Comparison of ENCODE assay signal across 12 cellular contexts in the genomic region with DNA sequence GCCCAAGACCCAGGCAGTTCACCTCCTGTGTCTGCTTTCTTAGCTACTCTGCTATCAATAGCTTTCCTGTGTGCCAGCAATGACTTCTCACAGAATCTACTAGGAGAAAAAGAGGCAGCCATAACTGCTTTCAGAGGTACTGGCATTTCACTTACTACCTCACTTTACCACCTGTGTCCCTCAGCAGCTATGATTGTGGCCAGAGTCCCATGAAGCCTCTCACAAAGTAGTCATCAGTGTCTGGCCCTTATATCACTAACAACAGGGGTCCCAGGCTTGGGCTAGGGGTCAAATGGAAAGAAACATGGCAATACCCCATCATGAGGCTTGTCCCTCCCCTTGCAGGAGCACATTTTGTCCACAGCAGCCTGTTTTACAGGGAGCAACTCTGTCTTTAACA.
DNase-seq lines count a peak whose midpoint lies in the region; ATAC-seq and TF ChIP-seq lines count a peak whose summit lies in the region.
"Had no signal": no experiment of that assay in that cellular context is flagged by ENCODE, and none has a peak within 500 bp of the region (broad histone marks: within the 10 kb centered on the region; RNA-seq: fewer than 3 reads in every experiment).

No MANE protein-coding gene starts in this region.

- H3K9ac ChIP-seq in BLaER1, result no peak overlapping the region
- no peak overlapping the region for H3K9ac ChIP-seq in Loucy (ENCODE audit: low read depth, low read length, poor library complexity, severe bottlenecking)
- H3K9ac ChIP-seq in subcutaneous abdominal adipose tissue (ENCODE audit: low read length in 5 of 5), result peak overlapping the region in 1 of 5 donors; percentile 19
- H3K9ac ChIP-seq in colonic mucosa (ENCODE audit: low read depth in 2 of 2, low read length in 2 of 2), result no peak overlapping the region

- no peak for ATAC-seq in left lobe of liver

- in situ Hi-C loops in brain microvascular endothelial cell (cut with HindIII; ENCODE audit: low pct_ligation_motif_present, low sequenced_read_pairs), result no loop called here

- H3K9me3 ChIP-seq in BLaER1, result 0 out of 2 replicates have a peak, but pooled peaks cover 3% of the 10 kb centered on the region
- no peaks in the 10 kb centered on the region for H3K9me3 ChIP-seq in Loucy (ENCODE audit: insufficient read depth, low read depth, low read length)
- H3K9me3 ChIP-seq in subcutaneous abdominal adipose tissue (ENCODE audit: control insufficient read depth in 5 of 5, low read length in 5 of 5), result no peaks in the 10 kb centered on the region
- H3K9me3 ChIP-seq in colonic mucosa, result no peaks in the 10 kb centered on the region

- H2AFZ ChIP-seq in Loucy (ENCODE audit: low read length), result peak overlapping the region; percentile 52; the same call in 1 of the 2 replicates

- no peak for TF ChIP-seq CTCF in Loucy (conservative IDR thresholded peaks at IDR 0.05; ENCODE audit: low read length)
- TF ChIP-seq CTCF in brain microvascular endothelial cell (IDR thresholded peaks at IDR 0.05; ENCODE audit: low read depth, low read length, missing control alignments), result no peak
- TF ChIP-seq CTCF in colonic mucosa (IDR thresholded peaks at IDR 0.05), result no peak

- H3F3A ChIP-seq in Loucy (ENCODE audit: low read depth), result no peaks in the 10 kb centered on the region

- DNase-seq in left lobe of liver (ENCODE audit: low spot score), result peak; percentile 22
- no peak for DNase-seq in brain microvascular endothelial cell
- no peak for DNase-seq in colonic mucosa
- no peak for DNase-seq in medulla oblongata (ENCODE audit: extremely low spot score)
- DNase-seq: KG1, MM.1S, NCI-H1105, NCI-H1694 treated with DMSO at 0.1 percent for 48 hours, NCI-H345 had no signal

- H3K4me3 ChIP-seq in BLaER1 (no peak overlapping the region), Loucy (ENCODE audit: low read length, poor library complexity, severe bottlenecking) (no peak overlapping the region), subcutaneous abdominal adipose tissue (ENCODE audit: low read depth in 1 of 5, low read length in 5 of 5) (no peak overlapping the region), brain microvascular endothelial cell (ENCODE audit: low read depth, low read length) (no peak overlapping the region), colonic mucosa (no peak overlapping the region)

- H3K79me2 ChIP-seq in Loucy (ENCODE audit: insufficient read depth, low read length), result no peaks in the 10 kb centered on the region

- H3K4me2 ChIP-seq in BLaER1 (peak overlapping the region; percentile 29), Loucy (ENCODE audit: low read depth, low read length, poor library complexity, severe bottlenecking) (no peak overlapping the region)

- no peaks in the 10 kb centered on the region for H3K9me2 ChIP-seq in Loucy (replicated peaks; ENCODE audit: low read depth, low read length)

- no peak overlapping the region for H3K27ac ChIP-seq in BLaER1
- peak overlapping the region; percentile 92 for H3K27ac ChIP-seq in subcutaneous abdominal adipose tissue (ENCODE audit: low read depth, low read length)
- H3K27ac ChIP-seq in brain microvascular endothelial cell, result no peak overlapping the region
- no peak overlapping the region for H3K27ac ChIP-seq in colonic mucosa

- peaks cover 18% of the 10 kb centered on the region for H3K4me1 ChIP-seq in BLaER1
- peaks cover 43% of the 10 kb centered on the region for H3K4me1 ChIP-seq in Loucy (ENCODE audit: insufficient read depth, low read length, poor library complexity, severe bottlenecking)
- peaks cover 14 to 72% (median 69%) of the 10 kb centered on the region in 5 donors for H3K4me1 ChIP-seq in subcutaneous abdominal adipose tissue (ENCODE audit: control insufficient read depth in 5 of 5, insufficient read depth in 5 of 5, low read length in 5 of 5)
- no peaks in the 10 kb centered on the region for H3K4me1 ChIP-seq in colonic mucosa

- no peaks in the 10 kb centered on the region for H3K36me3 ChIP-seq in BLaER1
- H3K36me3 ChIP-seq in Loucy (ENCODE audit: insufficient read depth, low read length), result no peaks in the 10 kb centered on the region
- no peaks in the 10 kb centered on the region for H3K36me3 ChIP-seq in subcutaneous abdominal adipose tissue (ENCODE audit: control insufficient read depth in 5 of 5, insufficient read depth in 5 of 5, low read length in 5 of 5)
- no peaks in the 10 kb centered on the region for H3K36me3 ChIP-seq in brain microvascular endothelial cell (replicated peaks)
- no peaks in the 10 kb centered on the region for H3K36me3 ChIP-seq in colonic mucosa

- H4K20me1 ChIP-seq in BLaER1, result no peaks in the 10 kb centered on the region
- no peaks in the 10 kb centered on the region for H4K20me1 ChIP-seq in Loucy (ENCODE audit: insufficient read depth, low read length, poor library complexity, severe bottlenecking)

- H3K27me3 ChIP-seq in BLaER1 (no peaks in the 10 kb centered on the region), Loucy (ENCODE audit: insufficient read depth, low read length, poor library complexity, severe bottlenecking) (no peaks in the 10 kb centered on the region), subcutaneous abdominal adipose tissue (ENCODE audit: control insufficient read depth in 5 of 5, insufficient read depth in 4 of 5, low read length in 5 of 5) (no peaks in the 10 kb centered on the region), brain microvascular endothelial cell (replicated peaks) (no peaks in the 10 kb centered on the region), colonic mucosa (no peaks in the 10 kb centered on the region)

- intact Hi-C loops in colonic mucosa (cut with DNase I), result no loop called here
